15 cellular contexts compared by ENCODE assay signal in the genomic region with DNA sequence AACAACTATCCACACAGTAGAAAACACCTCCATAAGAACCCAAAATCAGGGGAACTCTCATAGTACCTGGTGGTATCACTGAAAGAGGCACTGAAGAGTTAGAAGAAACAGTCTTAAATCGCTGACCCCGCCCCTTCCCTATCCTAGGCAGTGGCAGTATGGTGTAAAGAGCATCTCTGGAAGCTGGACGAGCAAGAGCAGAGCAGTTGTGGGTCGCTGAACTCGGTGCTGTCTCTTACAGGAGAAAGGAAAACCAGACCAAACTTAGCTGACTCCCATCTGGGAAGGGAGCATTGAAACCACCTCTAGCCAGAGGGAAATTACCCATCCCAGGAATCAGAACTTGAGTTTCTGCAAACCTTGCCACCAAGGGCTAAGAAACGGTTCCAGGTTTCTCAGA. TPM values are rescaled to one million over a fixed set of nuclear protein-coding genes. Genes with fewer than 3 reads are reported as not detected.
"Had no signal": no experiment of that assay in that cellular context is flagged by ENCODE, and none has a peak within 500 bp of the region (broad histone marks: within the 10 kb centered on the region; RNA-seq: fewer than 3 reads in every experiment).

No MANE protein-coding gene starts in this region.

RNA-seq across cellular contexts. Expression of a gene that starts 2.8 kb away (rescaled TPM):
- total RNA-seq: activated B cell treated with CpG ODN at 0.5 μM for 24 hours; activated CD4-positive, alpha-beta memory T cell treated with anti-CD3 and anti-CD28 coated beads for 36 hours; activated CD4-positive, alpha-beta memory T cell treated with anti-CD3 and anti-CD28 coated beads, Interleukin-2, amount 10 ng/mL, durations not matched to agents 7 days and 5 days; activated CD4-positive, alpha-beta T cell treated with anti-CD3 and anti-CD28 coated beads for 36 hours; activated CD4-positive, alpha-beta T cell treated with anti-CD3 and anti-CD28 coated beads, Interleukin-2, amount 10 ng/mL, durations not matched to agents 24 days and 14 days; activated CD4-positive, alpha-beta T cell treated with anti-CD3 and anti-CD28 coated beads, Interleukin-2, amount 10 ng/mL, durations not matched to agents 7 days and 5 days; activated CD8-positive, alpha-beta memory T cell treated with anti-CD3 and anti-CD28 coated beads for 36 hours; activated CD8-positive, alpha-beta memory T cell treated with anti-CD3 and anti-CD28 coated beads, Interleukin-2, amount 10 ng/mL, durations not matched to agents 7 days and 5 days; activated CD8-positive, alpha-beta T cell treated with anti-CD3 and anti-CD28 coated beads for 36 hours; activated CD8-positive, alpha-beta T cell treated with anti-CD3 and anti-CD28 coated beads, Interleukin-2, amount 10 ng/mL, durations not matched to agents 7 days and 5 days; T-cell; T-helper 1 cell treated with Interleukin-12 subunit alpha and Interleukin-12 subunit beta and Interleukin-4 antibody, amounts not matched to agents 30 ng/mL and 1 ng/mL, for 36 hours; T-helper 17 cell; T-helper 2 cell treated with Interferon-gamma antibody and Interleukin-4, amounts not matched to agents 100 ng/mL and 5 ng/mL, for 36 hours; WTC11 had no signal
